In genomic region chr2:205198130-205198505, GRCh38 we compare ENCODE assay signal across 13 cellular contexts.
DNase-seq lines count a peak whose midpoint lies in the region; ATAC-seq and FAIRE-seq lines count a peak whose summit lies in the region.
"Had no signal": no experiment of that assay in that cellular context is flagged by ENCODE, and none has a peak within 500 bp of the region (broad histone marks: within the 10 kb centered on the region; RNA-seq: fewer than 3 reads in every experiment).

No MANE protein-coding gene starts in this region.

- H3K27me3 ChIP-seq in adipocyte (replicated peaks; ENCODE audit: control insufficient read depth, insufficient read depth, low read length), result no peaks in the 10 kb centered on the region
- H3K27me3 ChIP-seq: BE2C, stomach had no signal

- intact Hi-C loops in Right ventricle myocardium superior (cut with DNase I), result no loop called here
- intact Hi-C loops in cardiac septum (cut with DNase I), result no loop called here
- intact Hi-C loops in left cardiac atrium (cut with DNase I), result no loop called here

- peak; percentile 45 for ATAC-seq in Right ventricle myocardium superior (ENCODE audit: poor library complexity)
- peak; percentile 70 to 83 for ATAC-seq in left cardiac atrium
- no peak for ATAC-seq in HG03460 (IDR thresholded peaks at IDR 0.05; ENCODE audit: unreplicated experiment)
- ATAC-seq in GM21786 (IDR thresholded peaks at IDR 0.05; ENCODE audit: unreplicated experiment), result no peak
- ATAC-seq in HG03175 (IDR thresholded peaks at IDR 0.05; ENCODE audit: unreplicated experiment), result no peak
- ATAC-seq: Panc1 had no signal

- H3K9me3 ChIP-seq in adipocyte (ENCODE audit: control insufficient read depth, low read length), result no peaks in the 10 kb centered on the region
- H3K9me3 ChIP-seq: BE2C, stomach had no signal

- peak overlapping the region; percentile 7 for H3K9ac ChIP-seq in adipocyte (ENCODE audit: low read length)

- H3K4me1 ChIP-seq in adipocyte (ENCODE audit: control insufficient read depth, insufficient read depth, low read length), result peaks cover 11% of the 10 kb centered on the region
- H3K4me1 ChIP-seq: stomach had no signal

- peaks cover 9% of the 10 kb centered on the region for H3K36me3 ChIP-seq in adipocyte (ENCODE audit: control insufficient read depth, insufficient read depth, low read length, severe bottlenecking)
- H3K36me3 ChIP-seq: BE2C had no signal

- H3K4me3 ChIP-seq in adipocyte (ENCODE audit: low read length), result peak overlapping the region; percentile 35
- H3K4me3 ChIP-seq: stomach had no signal

- peak; percentile 52 for DNase-seq in Right ventricle myocardium superior
- DNase-seq in cardiac septum (ENCODE audit: low spot score), result no peak
- peak; percentile 74 for DNase-seq in adipocyte (ENCODE audit: low read depth)
- DNase-seq in left cardiac atrium, result peak; percentile 64
- peak; percentile 12 for DNase-seq in urothelium cell line (ENCODE audit: low spot score)
- DNase-seq: activated CD4-positive, CD25-positive, alpha-beta regulatory T cell; BE2C; midbrain; stomach had no signal

- FAIRE-seq in urothelium cell line (lab: Jason Lieb, UNC), result no peak

Comparison
In these comparisons a context has a peak if more than half of its experiments do, and no peak if none do; other contexts are left out.
1. ATAC-seq: peak in Right ventricle myocardium superior (single experiment) and left cardiac atrium (2 of 2); none in HG03460 (single experiment), GM21786 (single experiment) and HG03175 (single experiment).